Comparison of ENCODE assay signal across 7 cellular contexts in the genomic region with DNA sequence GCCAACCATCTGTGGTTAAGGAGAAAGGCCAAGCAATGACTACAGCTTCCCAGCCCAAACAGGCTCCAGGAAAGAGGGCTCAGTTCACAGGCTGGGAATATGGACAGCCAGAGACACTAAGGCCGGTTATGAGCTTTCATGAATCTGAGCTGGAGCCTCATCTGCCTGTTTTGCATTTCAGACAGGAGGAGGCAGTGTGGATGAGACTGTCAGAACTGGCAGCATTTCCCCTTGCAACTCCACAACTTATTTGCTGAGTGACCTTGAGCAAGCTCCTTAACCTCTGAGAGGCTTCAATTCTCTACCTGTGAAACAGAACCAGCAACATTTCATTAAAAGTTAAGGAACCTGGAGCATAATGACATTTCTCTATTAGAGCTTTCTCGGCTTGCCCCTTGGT.
A peak's percentile ranks its signal among the peaks of the same experiment; 100 is the strongest.
DNase-seq lines count a peak whose midpoint lies in the region; ATAC-seq and TF ChIP-seq lines count a peak whose summit lies in the region.

No MANE protein-coding gene starts in this region.

- H3K4ac ChIP-seq in mesendoderm (ENCODE audit: low read depth, low read length), result no peak overlapping the region

- no peaks in the 10 kb centered on the region for H3K27me3 ChIP-seq in mesendoderm (ENCODE audit: insufficient read depth, low read length, poor library complexity)

- in situ Hi-C loops in KBM-7 (cut with MboI; ENCODE audit: low pct_unique_long_range_greater_than_20kb, low sequenced_read_pairs), result no loop called here

- H3K36me3 ChIP-seq in mesendoderm (ENCODE audit: control insufficient read depth, insufficient read depth, low read length), result no peaks in the 10 kb centered on the region

- no peak overlapping the region for H2BK5ac ChIP-seq in mesendoderm (ENCODE audit: low read length)

- H3K4me1 ChIP-seq in mesendoderm (ENCODE audit: control insufficient read depth, low read depth, low read length), result no peaks in the 10 kb centered on the region

- H3K9me3 Mint-ChIP-seq in endothelial cell (ENCODE audit: unreplicated experiment), result no peaks in the 10 kb centered on the region

- peaks cover 2% of the 10 kb centered on the region for H3K4me1 Mint-ChIP-seq in endothelial cell (ENCODE audit: unreplicated experiment)

- no peak overlapping the region for H3K23ac ChIP-seq in mesendoderm (ENCODE audit: low read length)

- H3K36me3 Mint-ChIP-seq in endothelial cell (ENCODE audit: low read depth, unreplicated experiment), result no peaks in the 10 kb centered on the region

- no peak overlapping the region for H3K9ac ChIP-seq in mesendoderm (ENCODE audit: low read length)

- no peak overlapping the region for H3K4me3 Mint-ChIP-seq in endothelial cell (ENCODE audit: unreplicated experiment)

- H3K79me2 ChIP-seq in mesendoderm (ENCODE audit: control insufficient read depth, insufficient read depth, low read length), result no peaks in the 10 kb centered on the region

- no peaks in the 10 kb centered on the region for H3K27me3 Mint-ChIP-seq in endothelial cell (ENCODE audit: unreplicated experiment)

- no peak overlapping the region for H2BK15ac ChIP-seq in mesendoderm (replicated peaks; ENCODE audit: low read depth)

- no peak overlapping the region for H3K27ac ChIP-seq in mesendoderm (ENCODE audit: low read depth, low read length)

- no peak overlapping the region for H2AK5ac ChIP-seq in mesendoderm (ENCODE audit: low read length)

- TF ChIP-seq CTCF in GM12875 (IDR thresholded peaks at IDR 0.05; ENCODE audit: borderline replicate concordance, insufficient read depth, low read depth, low read length) (peak; percentile 52), endothelial cell (IDR thresholded peaks at IDR 0.05; ENCODE audit: unreplicated experiment) (no peak)

- no peak overlapping the region for H3K56ac ChIP-seq in mesendoderm (ENCODE audit: low read length)

- H3K4me3 ChIP-seq in GM12875 (ENCODE audit: low read depth, low read length) (no peak overlapping the region), mesendoderm (ENCODE audit: low read length) (no peak overlapping the region)

- H3K4me2 ChIP-seq in mesendoderm (ENCODE audit: low read length), result no peak overlapping the region

- peak; percentile 61 for DNase-seq in amniotic epithelial cell (ENCODE audit: low read depth)
- peak; percentile 47 for DNase-seq in mesendoderm
- DNase-seq in KBM-7, result no peak
- DNase-seq in endothelial cell (ENCODE audit: low spot score), result no peak

- H3K27ac Mint-ChIP-seq in endothelial cell (ENCODE audit: unreplicated experiment), result no peak overlapping the region

- ATAC-seq in HG02852 (IDR thresholded peaks at IDR 0.05; ENCODE audit: unreplicated experiment), result peak; percentile 51
- no peak for ATAC-seq in GM18519 (IDR thresholded peaks at IDR 0.05; ENCODE audit: low FRiP score, unreplicated experiment)

- no peak overlapping the region for H4K8ac ChIP-seq in mesendoderm (ENCODE audit: low read depth, low read length)

- H3K79me1 ChIP-seq in mesendoderm (ENCODE audit: low read length), result no peaks in the 10 kb centered on the region

- no peak overlapping the region for H2BK120ac ChIP-seq in mesendoderm (ENCODE audit: low read depth, low read length)

- H4K5ac ChIP-seq in mesendoderm (ENCODE audit: low read length), result no peak overlapping the region

- WGBS in mesendoderm (ENCODE audit: extremely low coverage, insufficient coverage, low lambda C conversion rate), result no CpG with 5 or more reads among the region's 2 CpGs

- H3K18ac ChIP-seq in mesendoderm (ENCODE audit: low read length), result no peak overlapping the region

Comparison
In these comparisons a context has a peak if more than half of its experiments do, and no peak if none do; other contexts are left out.
1. DNase-seq: peak in amniotic epithelial cell (single experiment) and mesendoderm (single experiment); none in KBM-7 (single experiment) and endothelial cell (single experiment).